Comparison of ENCODE assay signal across 1 cellular context in the genomic region with DNA sequence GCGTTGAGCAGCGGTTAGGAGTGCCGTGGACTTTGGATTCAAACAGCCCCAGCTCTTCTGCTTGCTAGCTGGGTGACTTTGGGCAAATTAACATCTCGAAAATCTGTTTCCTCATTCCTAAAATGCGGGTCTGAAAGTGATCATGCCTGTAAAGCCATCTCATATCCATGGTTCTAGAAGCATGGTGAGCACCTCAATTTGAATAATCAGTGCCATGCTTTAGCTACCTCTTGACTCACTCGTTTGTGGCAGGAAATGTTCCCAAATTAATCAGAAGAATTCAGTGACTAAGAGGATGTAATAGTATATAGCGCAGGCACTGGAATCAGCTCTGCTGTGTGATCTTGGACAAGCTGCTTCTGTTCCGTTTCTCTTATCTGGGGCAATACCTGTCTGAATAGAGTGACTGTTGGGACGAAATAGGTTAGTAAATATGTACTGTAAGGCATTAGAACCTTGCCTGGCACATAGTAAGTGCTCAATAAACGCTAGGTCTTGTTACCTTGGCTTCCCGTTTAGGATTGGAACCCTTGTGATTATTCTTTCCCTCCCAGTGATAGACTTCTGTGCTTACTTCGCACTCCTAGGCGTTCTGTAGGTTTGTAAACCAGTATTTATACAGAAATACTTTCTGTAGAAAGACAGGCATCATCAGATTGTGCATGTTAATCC.
TF ChIP-seq lines count a peak whose summit lies in the region.

No MANE protein-coding gene starts in this region.

TF ChIP-seq in HepG2, 621 proteins besides CTCF, POLR2A, EP300 and RAD21 (continued from another document):
- TF ChIP-seq, protein P1, sequence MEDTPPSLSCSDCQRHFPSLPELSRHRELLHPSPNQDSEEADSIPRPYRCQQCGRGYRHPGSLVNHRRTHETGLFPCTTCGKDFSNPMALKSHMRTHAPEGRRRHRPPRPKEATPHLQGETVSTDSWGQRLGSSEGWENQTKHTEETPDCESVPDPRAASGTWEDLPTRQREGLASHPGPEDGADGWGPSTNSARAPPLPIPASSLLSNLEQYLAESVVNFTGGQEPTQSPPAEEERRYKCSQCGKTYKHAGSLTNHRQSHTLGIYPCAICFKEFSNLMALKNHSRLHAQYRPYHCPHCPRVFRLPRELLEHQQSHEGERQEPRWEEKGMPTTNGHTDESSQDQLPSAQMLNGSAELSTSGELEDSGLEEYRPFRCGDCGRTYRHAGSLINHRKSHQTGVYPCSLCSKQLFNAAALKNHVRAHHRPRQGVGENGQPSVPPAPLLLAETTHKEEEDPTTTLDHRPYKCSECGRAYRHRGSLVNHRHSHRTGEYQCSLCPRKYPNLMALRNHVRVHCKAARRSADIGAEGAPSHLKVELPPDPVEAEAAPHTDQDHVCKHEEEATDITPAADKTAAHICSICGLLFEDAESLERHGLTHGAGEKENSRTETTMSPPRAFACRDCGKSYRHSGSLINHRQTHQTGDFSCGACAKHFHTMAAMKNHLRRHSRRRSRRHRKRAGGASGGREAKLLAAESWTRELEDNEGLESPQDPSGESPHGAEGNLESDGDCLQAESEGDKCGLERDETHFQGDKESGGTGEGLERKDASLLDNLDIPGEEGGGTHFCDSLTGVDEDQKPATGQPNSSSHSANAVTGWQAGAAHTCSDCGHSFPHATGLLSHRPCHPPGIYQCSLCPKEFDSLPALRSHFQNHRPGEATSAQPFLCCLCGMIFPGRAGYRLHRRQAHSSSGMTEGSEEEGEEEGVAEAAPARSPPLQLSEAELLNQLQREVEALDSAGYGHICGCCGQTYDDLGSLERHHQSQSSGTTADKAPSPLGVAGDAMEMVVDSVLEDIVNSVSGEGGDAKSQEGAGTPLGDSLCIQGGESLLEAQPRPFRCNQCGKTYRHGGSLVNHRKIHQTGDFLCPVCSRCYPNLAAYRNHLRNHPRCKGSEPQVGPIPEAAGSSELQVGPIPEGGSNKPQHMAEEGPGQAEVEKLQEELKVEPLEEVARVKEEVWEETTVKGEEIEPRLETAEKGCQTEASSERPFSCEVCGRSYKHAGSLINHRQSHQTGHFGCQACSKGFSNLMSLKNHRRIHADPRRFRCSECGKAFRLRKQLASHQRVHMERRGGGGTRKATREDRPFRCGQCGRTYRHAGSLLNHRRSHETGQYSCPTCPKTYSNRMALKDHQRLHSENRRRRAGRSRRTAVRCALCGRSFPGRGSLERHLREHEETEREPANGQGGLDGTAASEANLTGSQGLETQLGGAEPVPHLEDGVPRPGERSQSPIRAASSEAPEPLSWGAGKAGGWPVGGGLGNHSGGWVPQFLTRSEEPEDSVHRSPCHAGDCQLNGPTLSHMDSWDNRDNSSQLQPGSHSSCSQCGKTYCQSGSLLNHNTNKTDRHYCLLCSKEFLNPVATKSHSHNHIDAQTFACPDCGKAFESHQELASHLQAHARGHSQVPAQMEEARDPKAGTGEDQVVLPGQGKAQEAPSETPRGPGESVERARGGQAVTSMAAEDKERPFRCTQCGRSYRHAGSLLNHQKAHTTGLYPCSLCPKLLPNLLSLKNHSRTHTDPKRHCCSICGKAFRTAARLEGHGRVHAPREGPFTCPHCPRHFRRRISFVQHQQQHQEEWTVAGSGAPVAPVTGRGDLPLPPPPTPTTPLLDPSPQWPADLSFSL (CRISPR knock-in tag; IDR thresholded peaks at IDR 0.05), result no peak
- no peak for TF ChIP-seq CEBPG (CRISPR knock-in tag; IDR thresholded peaks at IDR 0.05)
- TF ChIP-seq CCAR2 (optimal IDR thresholded peaks at IDR 0.05; ENCODE audit: low read depth, low read length), result no peak
